Comparison of ENCODE assay signal across 1 cellular context in genomic region chr22:26681395-26681821, GRCh38.
TF ChIP-seq lines count a peak whose summit lies in the region.

No MANE protein-coding gene starts in this region.

TF ChIP-seq in H1, 55 proteins besides CTCF, POLR2A, EP300 and RAD21:
- TF ChIP-seq RBBP5 (IDR thresholded peaks at IDR 0.05; ENCODE audit: borderline replicate concordance, low read depth, low read length): no peak
- TF ChIP-seq ASH2L (IDR thresholded peaks at IDR 0.05; ENCODE audit: low read length): peak; percentile 65
- no peak for TF ChIP-seq HDAC2 (IDR thresholded peaks at IDR 0.05; ENCODE audit: borderline replicate concordance in 1 of 2, low read depth in 2 of 2, low read length in 2 of 2)
- TF ChIP-seq TBP (IDR thresholded peaks at IDR 0.05; ENCODE audit: low read depth, low read length): peak; percentile 47; the same call in 1 of the 2 replicates
- peak; percentile 8; the same call in 1 of the 2 replicates for TF ChIP-seq YY1 (IDR thresholded peaks at IDR 0.05; ENCODE audit: low read depth, low read length)
- TF ChIP-seq SP1 (IDR thresholded peaks at IDR 0.05; ENCODE audit: low read depth, low read length): no peak
- no peak for TF ChIP-seq BRCA1 (IDR thresholded peaks at IDR 0.05; ENCODE audit: low read depth, low read length)
- 0 out of 2 replicates have a peak, but pooled peaks have one; percentile 37 for TF ChIP-seq CEBPB (IDR thresholded peaks at IDR 0.05; ENCODE audit: low read depth, low read length)
- TF ChIP-seq TEAD4 (IDR thresholded peaks at IDR 0.05; ENCODE audit: low read depth, low read length): peak; percentile 97
- TF ChIP-seq TCF12 (IDR thresholded peaks at IDR 0.05; ENCODE audit: low read depth, low read length): 0 out of 2 replicates have a peak, but pooled peaks have one; percentile 40
- no peak for TF ChIP-seq CHD1 (IDR thresholded peaks at IDR 0.05; ENCODE audit: low read depth, low read length)
- TF ChIP-seq, protein P1, sequence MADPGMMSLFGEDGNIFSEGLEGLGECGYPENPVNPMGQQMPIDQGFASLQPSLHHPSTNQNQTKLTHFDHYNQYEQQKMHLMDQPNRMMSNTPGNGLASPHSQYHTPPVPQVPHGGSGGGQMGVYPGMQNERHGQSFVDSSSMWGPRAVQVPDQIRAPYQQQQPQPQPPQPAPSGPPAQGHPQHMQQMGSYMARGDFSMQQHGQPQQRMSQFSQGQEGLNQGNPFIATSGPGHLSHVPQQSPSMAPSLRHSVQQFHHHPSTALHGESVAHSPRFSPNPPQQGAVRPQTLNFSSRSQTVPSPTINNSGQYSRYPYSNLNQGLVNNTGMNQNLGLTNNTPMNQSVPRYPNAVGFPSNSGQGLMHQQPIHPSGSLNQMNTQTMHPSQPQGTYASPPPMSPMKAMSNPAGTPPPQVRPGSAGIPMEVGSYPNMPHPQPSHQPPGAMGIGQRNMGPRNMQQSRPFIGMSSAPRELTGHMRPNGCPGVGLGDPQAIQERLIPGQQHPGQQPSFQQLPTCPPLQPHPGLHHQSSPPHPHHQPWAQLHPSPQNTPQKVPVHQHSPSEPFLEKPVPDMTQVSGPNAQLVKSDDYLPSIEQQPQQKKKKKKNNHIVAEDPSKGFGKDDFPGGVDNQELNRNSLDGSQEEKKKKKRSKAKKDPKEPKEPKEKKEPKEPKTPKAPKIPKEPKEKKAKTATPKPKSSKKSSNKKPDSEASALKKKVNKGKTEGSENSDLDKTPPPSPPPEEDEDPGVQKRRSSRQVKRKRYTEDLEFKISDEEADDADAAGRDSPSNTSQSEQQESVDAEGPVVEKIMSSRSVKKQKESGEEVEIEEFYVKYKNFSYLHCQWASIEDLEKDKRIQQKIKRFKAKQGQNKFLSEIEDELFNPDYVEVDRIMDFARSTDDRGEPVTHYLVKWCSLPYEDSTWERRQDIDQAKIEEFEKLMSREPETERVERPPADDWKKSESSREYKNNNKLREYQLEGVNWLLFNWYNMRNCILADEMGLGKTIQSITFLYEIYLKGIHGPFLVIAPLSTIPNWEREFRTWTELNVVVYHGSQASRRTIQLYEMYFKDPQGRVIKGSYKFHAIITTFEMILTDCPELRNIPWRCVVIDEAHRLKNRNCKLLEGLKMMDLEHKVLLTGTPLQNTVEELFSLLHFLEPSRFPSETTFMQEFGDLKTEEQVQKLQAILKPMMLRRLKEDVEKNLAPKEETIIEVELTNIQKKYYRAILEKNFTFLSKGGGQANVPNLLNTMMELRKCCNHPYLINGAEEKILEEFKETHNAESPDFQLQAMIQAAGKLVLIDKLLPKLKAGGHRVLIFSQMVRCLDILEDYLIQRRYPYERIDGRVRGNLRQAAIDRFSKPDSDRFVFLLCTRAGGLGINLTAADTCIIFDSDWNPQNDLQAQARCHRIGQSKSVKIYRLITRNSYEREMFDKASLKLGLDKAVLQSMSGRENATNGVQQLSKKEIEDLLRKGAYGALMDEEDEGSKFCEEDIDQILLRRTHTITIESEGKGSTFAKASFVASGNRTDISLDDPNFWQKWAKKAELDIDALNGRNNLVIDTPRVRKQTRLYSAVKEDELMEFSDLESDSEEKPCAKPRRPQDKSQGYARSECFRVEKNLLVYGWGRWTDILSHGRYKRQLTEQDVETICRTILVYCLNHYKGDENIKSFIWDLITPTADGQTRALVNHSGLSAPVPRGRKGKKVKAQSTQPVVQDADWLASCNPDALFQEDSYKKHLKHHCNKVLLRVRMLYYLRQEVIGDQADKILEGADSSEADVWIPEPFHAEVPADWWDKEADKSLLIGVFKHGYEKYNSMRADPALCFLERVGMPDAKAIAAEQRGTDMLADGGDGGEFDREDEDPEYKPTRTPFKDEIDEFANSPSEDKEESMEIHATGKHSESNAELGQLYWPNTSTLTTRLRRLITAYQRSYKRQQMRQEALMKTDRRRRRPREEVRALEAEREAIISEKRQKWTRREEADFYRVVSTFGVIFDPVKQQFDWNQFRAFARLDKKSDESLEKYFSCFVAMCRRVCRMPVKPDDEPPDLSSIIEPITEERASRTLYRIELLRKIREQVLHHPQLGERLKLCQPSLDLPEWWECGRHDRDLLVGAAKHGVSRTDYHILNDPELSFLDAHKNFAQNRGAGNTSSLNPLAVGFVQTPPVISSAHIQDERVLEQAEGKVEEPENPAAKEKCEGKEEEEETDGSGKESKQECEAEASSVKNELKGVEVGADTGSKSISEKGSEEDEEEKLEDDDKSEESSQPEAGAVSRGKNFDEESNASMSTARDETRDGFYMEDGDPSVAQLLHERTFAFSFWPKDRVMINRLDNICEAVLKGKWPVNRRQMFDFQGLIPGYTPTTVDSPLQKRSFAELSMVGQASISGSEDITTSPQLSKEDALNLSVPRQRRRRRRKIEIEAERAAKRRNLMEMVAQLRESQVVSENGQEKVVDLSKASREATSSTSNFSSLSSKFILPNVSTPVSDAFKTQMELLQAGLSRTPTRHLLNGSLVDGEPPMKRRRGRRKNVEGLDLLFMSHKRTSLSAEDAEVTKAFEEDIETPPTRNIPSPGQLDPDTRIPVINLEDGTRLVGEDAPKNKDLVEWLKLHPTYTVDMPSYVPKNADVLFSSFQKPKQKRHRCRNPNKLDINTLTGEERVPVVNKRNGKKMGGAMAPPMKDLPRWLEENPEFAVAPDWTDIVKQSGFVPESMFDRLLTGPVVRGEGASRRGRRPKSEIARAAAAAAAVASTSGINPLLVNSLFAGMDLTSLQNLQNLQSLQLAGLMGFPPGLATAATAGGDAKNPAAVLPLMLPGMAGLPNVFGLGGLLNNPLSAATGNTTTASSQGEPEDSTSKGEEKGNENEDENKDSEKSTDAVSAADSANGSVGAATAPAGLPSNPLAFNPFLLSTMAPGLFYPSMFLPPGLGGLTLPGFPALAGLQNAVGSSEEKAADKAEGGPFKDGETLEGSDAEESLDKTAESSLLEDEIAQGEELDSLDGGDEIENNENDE (IDR thresholded peaks at IDR 0.05; ENCODE audit: insufficient replicate concordance, low read length): no peak
- TF ChIP-seq CTBP2 (IDR thresholded peaks at IDR 0.05; ENCODE audit: borderline replicate concordance, insufficient read depth, insufficient read length, low read length): peak; percentile 57
- TF ChIP-seq RFX5 (IDR thresholded peaks at IDR 0.05; ENCODE audit: borderline replicate concordance, low read depth, low read length): no peak
- peak; percentile 37; the same call in 1 of the 2 replicates for TF ChIP-seq MAX (IDR thresholded peaks at IDR 0.05)
- no peak for TF ChIP-seq SP4 (IDR thresholded peaks at IDR 0.05; ENCODE audit: low read length)
